Comparison of ENCODE assay signal across 13 cellular contexts in the genomic region with DNA sequence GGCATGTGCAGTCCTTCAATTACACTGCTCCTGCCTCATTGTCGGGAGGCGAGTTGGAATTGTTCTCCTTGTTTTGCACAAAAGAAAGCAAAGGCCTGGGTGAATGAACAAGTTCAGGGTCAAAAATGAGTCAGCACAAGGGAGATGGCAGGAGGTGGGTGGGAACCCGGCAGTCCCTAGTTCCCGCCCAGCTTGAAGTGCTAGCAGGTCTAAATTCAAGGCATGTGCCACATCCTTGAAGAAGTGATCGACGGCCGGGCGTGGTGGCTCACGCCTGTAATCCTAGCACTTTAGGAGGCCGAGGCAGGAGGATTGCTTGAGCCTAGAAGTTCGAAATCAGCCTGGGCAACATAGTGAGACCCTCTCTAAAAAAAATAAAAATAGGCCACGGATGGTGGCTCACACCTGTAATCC. TPM values are rescaled to one million over a fixed set of nuclear protein-coding genes. Genes with fewer than 3 reads are reported as not detected.
DNase-seq lines count a peak whose midpoint lies in the region; ATAC-seq, FAIRE-seq and TF ChIP-seq lines count a peak whose summit lies in the region.
"Had no signal": no experiment of that assay in that cellular context is flagged by ENCODE, and none has a peak within 500 bp of the region (broad histone marks: within the 10 kb centered on the region; RNA-seq: fewer than 3 reads in every experiment).

No MANE protein-coding gene starts in this region.

- DNase-seq in A549 (ENCODE audit: low read depth in 1 of 2, low spot score in 1 of 2) (peak; percentile 46 to 62), HUDEP-2 (lab: John Stamatoyannopoulos, UW; ENCODE audit: unreplicated experiment in 76 of 76) (peak in 59 of 76 experiments; percentile 10 to 72 (median 42)), astrocyte of the spinal cord (ENCODE audit: low read depth, low spot score) (peak; percentile 51), kidney glomerular epithelial cell (lab: John Stamatoyannopoulos, UW) (peak; percentile 45)
- DNase-seq in stimulated activated CD4-positive, alpha-beta T cell treated with anti-CD3 and anti-CD28 coated beads, Interleukin-4, amount 100 ng/mL, for 24 hours: no peak
- no peak for DNase-seq in naive thymus-derived CD8-positive, alpha-beta T cell
- DNase-seq: midbrain, NCI-H2171 treated with DMSO at 0.1 percent for 48 hours had no signal

- CTCF ChIA-PET in A549 (lab: Yijun Ruan, JAX): interaction anchor here (0.6 to 16.2 kb wide), 6 partner anchors 11 to 290 kb away, joined by 3 to 322 read pairs (median 3); a partner anchor contains a TSS

- no peak for FAIRE-seq in A549 (lab: Jason Lieb, UNC)
- FAIRE-seq: GM12891 had no signal

- H3K27ac ChIP-seq in A549: peak overlapping the region; percentile 57 to 80
- H3K27ac ChIP-seq: BLaER1, epithelial cell of prostate had no signal

- H3K4me3 ChIP-seq in A549: no peak overlapping the region
- H3K4me3 ChIP-seq in astrocyte of the spinal cord (ENCODE audit: low read depth, low read length): no peak overlapping the region
- H3K4me3 ChIP-seq: BLaER1 had no signal

- H3K9me3 ChIP-seq in A549: no peaks in the 10 kb centered on the region
- H3K9me3 ChIP-seq: BLaER1 had no signal

- in situ Hi-C loops in astrocyte of the spinal cord (cut with HindIII; ENCODE audit: low sequenced_read_pairs): no loop called here

- no peak overlapping the region for H3K4me3 Mint-ChIP-seq in naive thymus-derived CD8-positive, alpha-beta T cell

- TF ChIP-seq CTCF in A549 (IDR thresholded peaks at IDR 0.05) (no peak), astrocyte of the spinal cord (IDR thresholded peaks at IDR 0.05; ENCODE audit: low read depth, low read length) (no peak)

- no peak for TF ChIP-seq POLR2A in A549 (IDR thresholded peaks at IDR 0.05; ENCODE audit: low read length)

- peak overlapping the region; percentile 45 for H3K4me2 ChIP-seq in A549
- H3K4me2 ChIP-seq: BLaER1 had no signal

- TF ChIP-seq RAD21 in A549 (conservative IDR thresholded peaks at IDR 0.05 in 1 of 2, IDR thresholded peaks at IDR 0.05 in 1 of 2): no peak

- no peaks in the 10 kb centered on the region for H3K36me3 Mint-ChIP-seq in naive thymus-derived CD8-positive, alpha-beta T cell

- peaks cover 0 to 4% (median 0%) of the 10 kb centered on the region in 5 donors for H3K27me3 Mint-ChIP-seq in naive thymus-derived CD8-positive, alpha-beta T cell

- H3K4me1 Mint-ChIP-seq in naive thymus-derived CD8-positive, alpha-beta T cell: peaks cover 8 to 41% (median 11%) of the 10 kb centered on the region in 4 donors

- H3K27ac Mint-ChIP-seq in naive thymus-derived CD8-positive, alpha-beta T cell: no peak overlapping the region

- WGBS in A549 (ENCODE audit: missing lambda C conversion rate): 61% methylated on average over 12 of the region's 12 CpGs

- peaks cover 21% of the 10 kb centered on the region for H3K4me1 ChIP-seq in A549

- ATAC-seq in A549 (peak in 1 of 2 experiments; percentile 42; a peak in 1 of 6 replicates), HG03457 (IDR thresholded peaks at IDR 0.05; ENCODE audit: unreplicated experiment) (no peak), HG03354 (IDR thresholded peaks at IDR 0.05; ENCODE audit: poor library complexity, severe bottlenecking, unreplicated experiment) (no peak)
- no peak for ATAC-seq in naive thymus-derived CD8-positive, alpha-beta T cell

- POLR2A ChIA-PET in A549 (lab: Yijun Ruan, JAX): no interaction called here
- POLR2A ChIA-PET in naive thymus-derived CD8-positive, alpha-beta T cell (lab: Charles Lee): interaction anchor here (0.6 kb wide), 1 partner anchor 42 kb away, joined by 3 read pairs; no protein-coding TSS in a partner anchor

- H3K9me3 Mint-ChIP-seq in naive thymus-derived CD8-positive, alpha-beta T cell: no peaks in the 10 kb centered on the region

- no peak for TF ChIP-seq EP300 in A549 (IDR thresholded peaks at IDR 0.05)

TF ChIP-seq in A549, 52 proteins besides CTCF, POLR2A, EP300 and RAD21:
- no peak for TF ChIP-seq HOXB13 (CRISPR knock-in tag; IDR thresholded peaks at IDR 0.05; ENCODE audit: low read depth)
- TF ChIP-seq, protein P1, sequence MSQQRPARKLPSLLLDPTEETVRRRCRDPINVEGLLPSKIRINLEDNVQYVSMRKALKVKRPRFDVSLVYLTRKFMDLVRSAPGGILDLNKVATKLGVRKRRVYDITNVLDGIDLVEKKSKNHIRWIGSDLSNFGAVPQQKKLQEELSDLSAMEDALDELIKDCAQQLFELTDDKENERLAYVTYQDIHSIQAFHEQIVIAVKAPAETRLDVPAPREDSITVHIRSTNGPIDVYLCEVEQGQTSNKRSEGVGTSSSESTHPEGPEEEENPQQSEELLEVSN (IDR thresholded peaks at IDR 0.05; ENCODE audit: borderline replicate concordance, low read depth): peak; percentile 93
- no peak for TF ChIP-seq RARB (CRISPR knock-in tag; IDR thresholded peaks at IDR 0.05)
- no peak for TF ChIP-seq HOXA7 (CRISPR knock-in tag; IDR thresholded peaks at IDR 0.05)
- TF ChIP-seq, protein P2, sequence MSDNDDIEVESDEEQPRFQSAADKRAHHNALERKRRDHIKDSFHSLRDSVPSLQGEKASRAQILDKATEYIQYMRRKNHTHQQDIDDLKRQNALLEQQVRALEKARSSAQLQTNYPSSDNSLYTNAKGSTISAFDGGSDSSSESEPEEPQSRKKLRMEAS (IDR thresholded peaks at IDR 0.05): peak; percentile 86
- no peak for TF ChIP-seq EHF (CRISPR knock-in tag; IDR thresholded peaks at IDR 0.05)
- TF ChIP-seq RNF2 (IDR thresholded peaks at IDR 0.05; ENCODE audit: borderline replicate concordance, low read depth): no peak
- no peak for TF ChIP-seq FOSL2 (IDR thresholded peaks at IDR 0.05)
- TF ChIP-seq FOSL2 (CRISPR knock-in tag; IDR thresholded peaks at IDR 0.05): peak; percentile 20; the same call in 1 of the 2 replicates
TF ChIP-seq in A549: peak in this region for 3.

RNA-seq across cellular contexts. Expression of a gene that starts 34.3 kb away (rescaled TPM):
- polyA plus RNA-seq in A549 (2011; rRNA removed) (21.8 and 23.2 TPM in 2 replicates), A549 (2017; fragmentation: RNase III; extraction: RNeasy Plus Mini Kit Qiagen cat#74134 plus additional on column Dnase treatment) (24.3 to 26.7 TPM (median 25.6 TPM) in 3 replicates)
- 17.7 and 21.9 TPM in 2 replicates for polyA plus RNA-seq in A549 (2012; cell fraction: cytosol; rRNA removed)
- polyA plus RNA-seq in A549 (2012; cell fraction: nucleus; rRNA removed): 22.1 and 27.5 TPM in 2 replicates
- polyA minus RNA-seq in A549 (2011; rRNA and poly(A)+ RNA removed): 15.7 and 16.0 TPM in 2 replicates
- total RNA-seq in naive thymus-derived CD8-positive, alpha-beta T cell: 10 to 100 TPM; 53.8 to 56.7 TPM
- polyA plus RNA-seq in naive thymus-derived CD8-positive, alpha-beta T cell: 10 to 100 TPM; 29.1 to 31.9 (median 29.4) TPM

Comparison
In these comparisons a context has a peak if more than half of its experiments do, and no peak if none do; other contexts are left out.
1. DNase-seq: peak in A549 (2 of 2), HUDEP-2 (59 of 76), astrocyte of the spinal cord (single experiment) and kidney glomerular epithelial cell (single experiment); none in stimulated activated CD4-positive, alpha-beta T cell treated with anti-CD3 and anti-CD28 coated beads, Interleukin-4, amount 100 ng/mL, for 24 hours (single experiment) and naive thymus-derived CD8-positive, alpha-beta T cell (0 of 10).